ENCODE assay signal across 9 cellular contexts in the genomic region with DNA sequence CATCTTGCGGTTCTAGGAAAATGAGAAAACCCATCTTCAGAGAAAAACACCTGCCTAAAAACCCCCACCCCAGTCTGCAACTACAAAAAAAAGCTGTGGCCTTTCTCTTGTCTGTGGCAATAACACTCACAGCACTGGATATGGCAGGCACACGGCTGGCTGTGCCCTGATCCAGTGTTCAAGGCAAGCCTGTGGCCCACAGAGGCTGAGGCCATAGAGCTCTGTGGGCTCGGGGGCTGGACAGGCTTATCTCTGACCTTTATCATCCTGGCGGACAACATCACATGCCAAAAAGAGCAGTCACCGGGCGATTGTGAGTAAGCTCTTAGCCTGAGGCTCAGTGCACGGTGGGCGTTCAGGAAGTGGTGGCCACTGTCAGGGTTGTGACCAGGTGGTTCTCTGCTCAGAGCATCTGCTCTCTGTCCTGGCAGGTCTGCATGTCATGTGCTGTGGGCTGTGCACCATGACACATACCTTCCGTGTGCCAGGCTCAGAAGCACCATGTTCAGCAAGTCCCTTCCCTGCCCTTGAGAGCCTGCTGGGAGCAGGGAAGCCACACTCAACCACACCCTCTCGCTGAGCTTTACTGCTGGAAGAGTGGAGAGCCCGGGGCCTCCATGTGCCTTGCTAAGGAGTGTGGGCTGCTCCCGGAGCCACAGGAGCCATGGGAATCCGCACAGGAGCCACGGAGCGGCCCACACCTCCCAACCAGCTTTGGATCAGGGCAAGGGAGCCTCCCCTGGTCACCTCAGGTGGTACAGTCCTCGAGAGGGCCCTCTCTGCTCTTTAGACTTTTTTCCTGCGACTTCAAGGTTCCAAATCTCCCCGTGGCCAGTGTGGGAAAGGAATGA. TPM values are rescaled to one million over a fixed set of nuclear protein-coding genes. Genes with fewer than 3 reads are reported as not detected.
DNase-seq lines count a peak whose midpoint lies in the region; ATAC-seq and TF ChIP-seq lines count a peak whose summit lies in the region.
"Had no signal": no experiment of that assay in that cellular context is flagged by ENCODE, and none has a peak within 500 bp of the region (broad histone marks: within the 10 kb centered on the region; RNA-seq: fewer than 3 reads in every experiment).

No MANE protein-coding gene starts in this region.

- no peak for TF ChIP-seq POLR2A in uterus (IDR thresholded peaks at IDR 0.05)

- H3K27ac ChIP-seq in uterus: no peak overlapping the region

- no peaks in the 10 kb centered on the region for H3K9me3 Mint-ChIP-seq in mesothelial cell of epicardium

- no peaks in the 10 kb centered on the region for H3K36me3 Mint-ChIP-seq in mesothelial cell of epicardium

- H3K27me3 ChIP-seq in uterus: no peaks in the 10 kb centered on the region

- H3K27ac Mint-ChIP-seq in mesothelial cell of epicardium: peak overlapping the region; percentile 80

- ATAC-seq in GM18867 (IDR thresholded peaks at IDR 0.05; ENCODE audit: unreplicated experiment): peak; percentile 56
- ATAC-seq in HG02678 (IDR thresholded peaks at IDR 0.05; ENCODE audit: unreplicated experiment): no peak

- no peaks in the 10 kb centered on the region for H3K9me3 ChIP-seq in uterus

- H3K4me1 Mint-ChIP-seq in mesothelial cell of epicardium: peaks cover 29% of the 10 kb centered on the region

- DNase-seq in KBM-7 (peak; percentile 27), amniotic epithelial cell (ENCODE audit: low read depth) (peak; percentile 72), mesothelial cell of epicardium (ENCODE audit: low spot score in 2 of 2, unreplicated experiment in 2 of 2) (no peak), NCI-H1105 (lab: John Stamatoyannopoulos, UW) (no peak), uterus (no peak)
- no peak for DNase-seq in stimulated activated CD4-positive, alpha-beta T cell treated with anti-CD3 and anti-CD28 coated beads, Interleukin-15, amount 100 ng/mL, for 24 hours
- DNase-seq: stimulated activated CD4-positive, alpha-beta T cell treated with anti-CD3 and anti-CD28 coated beads, Interleukin-4, amount 100 ng/mL, for 24 hours had no signal

- intact Hi-C loops in uterus (cut with DNase I; ENCODE audit: low total_unique reads): no loop called here

- H3K27me3 Mint-ChIP-seq in mesothelial cell of epicardium (ENCODE audit: low read depth): no peaks in the 10 kb centered on the region

- no peaks in the 10 kb centered on the region for H3K36me3 ChIP-seq in uterus

- in situ Hi-C loops in KBM-7 (cut with MboI; ENCODE audit: low pct_unique_long_range_greater_than_20kb, low sequenced_read_pairs): no loop called here

- H3K4me1 ChIP-seq in uterus: no peaks in the 10 kb centered on the region

- H3K4me3 ChIP-seq in uterus: no peak overlapping the region

- no peak overlapping the region for H3K4me3 Mint-ChIP-seq in mesothelial cell of epicardium

- TF ChIP-seq CTCF in mesothelial cell of epicardium (IDR thresholded peaks at IDR 0.05; ENCODE audit: unreplicated experiment): no peak
- TF ChIP-seq CTCF in uterus (IDR thresholded peaks at IDR 0.05): no peak

RNA-seq across cellular contexts. Expression of a gene that starts 34.6 kb away (rescaled TPM):
- total RNA-seq in mesothelial cell of epicardium (not detected in 3 replicates), uterus (1 to 10 TPM in 1 of 4 donors, under 1 TPM in 1, not detected in 2; 0.79 to 1.9 TPM)

RNA-seq across cellular contexts. Expression of a gene that starts 41.7 kb away (rescaled TPM):
- total RNA-seq in mesothelial cell of epicardium (36.1 to 37.4 TPM (median 37.1 TPM) in 3 replicates), uterus (10 to 100 TPM; 21.3 to 86.5 (median 71.8) TPM)

RNA-seq across cellular contexts. Expression of a gene that starts 43.1 kb away (rescaled TPM):
- total RNA-seq in mesothelial cell of epicardium (1,103 to 1,148 TPM (median 1,111 TPM) in 3 replicates), uterus (1,000 to 10,000 TPM in 3 of 4 donors, 100 to 1,000 TPM in 1; 913 to 5,275 (median 2,170) TPM)

RNA-seq across cellular contexts. Expression of a gene that starts 43.3 kb away (rescaled TPM):
- total RNA-seq in mesothelial cell of epicardium (26.1 to 28.5 TPM (median 28.0 TPM) in 3 replicates), uterus (10 to 100 TPM in 1 of 4 donors, 1 to 10 TPM in 3; 1.0 to 18.3 (median 5.6) TPM)

RNA-seq across cellular contexts. Expression of a gene that starts 47.5 kb away (rescaled TPM):
- total RNA-seq in mesothelial cell of epicardium (5.2 to 6.2 TPM (median 5.9 TPM) in 3 replicates), uterus (1 to 10 TPM in 2 of 4 donors, under 1 TPM in 1, not detected in 1; under 0.01 to 2.6 (median 1.3) TPM)

Comparison
In these comparisons a context has a peak if more than half of its experiments do, and no peak if none do; other contexts are left out.
1. DNase-seq: peak in KBM-7 (single experiment) and amniotic epithelial cell (single experiment); none in mesothelial cell of epicardium (0 of 2), NCI-H1105 (single experiment), uterus (0 of 2) and stimulated activated CD4-positive, alpha-beta T cell treated with anti-CD3 and anti-CD28 coated beads, Interleukin-15, amount 100 ng/mL, for 24 hours (single experiment).